8 cellular contexts compared by ENCODE assay signal in the genomic region with DNA sequence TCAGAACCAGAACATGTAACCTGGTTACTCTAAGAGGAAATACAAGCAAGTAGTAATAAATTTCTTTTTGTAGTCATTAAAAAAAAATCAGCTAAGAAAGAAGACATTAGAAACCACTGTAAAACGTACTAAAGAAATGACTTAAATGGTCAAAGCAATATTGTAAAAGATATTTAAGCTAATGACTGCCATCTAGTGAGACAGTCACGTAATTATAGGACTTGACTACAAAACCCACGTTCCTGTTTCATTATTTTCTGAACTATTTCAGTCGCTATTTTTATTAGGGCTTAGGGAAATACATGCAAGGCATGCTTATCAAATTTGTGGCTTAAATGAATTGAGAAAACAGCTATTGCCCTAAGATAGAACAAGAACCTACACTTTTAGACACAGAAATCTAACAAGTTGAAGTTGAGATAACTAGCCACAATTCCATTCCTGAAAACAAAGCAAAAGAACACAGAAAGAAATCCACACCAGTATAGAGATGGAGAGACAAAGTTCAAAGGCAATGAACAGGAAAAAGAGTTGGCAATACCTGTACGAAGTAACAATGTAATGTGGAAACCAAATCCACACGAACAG. TPM values are rescaled to one million over a fixed set of nuclear protein-coding genes. Genes with fewer than 3 reads are reported as not detected.
DNase-seq lines count a peak whose midpoint lies in the region; ATAC-seq, FAIRE-seq and TF ChIP-seq lines count a peak whose summit lies in the region.

No MANE protein-coding gene starts in this region.

- H3K36me3 Mint-ChIP-seq in CD14-positive monocyte, result peaks cover 33 to 63% of the 10 kb centered on the region in 2 donors

- no peak for DNase-seq in CD14-positive monocyte (ENCODE audit: low spot score)
- no peak for DNase-seq in GM19239 (ENCODE audit: insufficient read length, low spot score)
- peak; percentile 15 for DNase-seq in NCI-H1436 treated with DMSO at 0.1 percent for 48 hours (lab: John Stamatoyannopoulos, UW)
- DNase-seq in ascending aorta (ENCODE audit: low spot score in 2 of 2), result no peak
- DNase-seq in left lung, result no peak
- DNase-seq in HK-2 (ENCODE audit: unreplicated experiment), result no peak
- no peak for DNase-seq in activated CD4-positive, alpha-beta T cell treated with anti-CD3 and anti-CD28 coated beads, Interleukin-2, amount 50 U/mL, for 4 hours

- no peaks in the 10 kb centered on the region for H3K4me1 ChIP-seq in ascending aorta
- H3K4me1 ChIP-seq in left lung, result peaks cover 0 to 5% of the 10 kb centered on the region in 2 donors

- H3K27ac Mint-ChIP-seq in CD14-positive monocyte, result peak overlapping the region in 1 of 7 donors; percentile 37

- H3K27me3 ChIP-seq in ascending aorta (no peaks in the 10 kb centered on the region), left lung (no peaks in the 10 kb centered on the region)

- H3K4me3 ChIP-seq in ascending aorta, result no peak overlapping the region
- no peak overlapping the region for H3K4me3 ChIP-seq in left lung

- H3K27me3 Mint-ChIP-seq in CD14-positive monocyte (ENCODE audit: low read depth in 3 of 3), result peaks cover 0 to 2% (median 0%) of the 10 kb centered on the region in 3 donors

- no peaks in the 10 kb centered on the region for H3K9me3 ChIP-seq in ascending aorta
- no peaks in the 10 kb centered on the region for H3K9me3 ChIP-seq in left lung

- intact Hi-C loops in CD14-positive monocyte (cut with micrococcal nuclease), result loop anchor here in 1 of 2 donors (10.0 kb wide), 1 partner anchor 556 kb away; no protein-coding TSS in a partner anchor
- intact Hi-C loops in ascending aorta (cut with DNase I), result loop anchor here (1.0 to 5.0 kb wide), 3 partner anchors 123 to 559 kb away; no protein-coding TSS in a partner anchor
- intact Hi-C loops in left lung (cut with DNase I), result loop anchor here in 1 of 2 donors (10.0 kb wide), 1 partner anchor 126 kb away; no protein-coding TSS in a partner anchor

- H3K4me1 Mint-ChIP-seq in CD14-positive monocyte, result peaks cover 16% of the 10 kb centered on the region

- peaks cover 12 to 57% of the 10 kb centered on the region in 2 donors for H3K36me3 ChIP-seq in ascending aorta
- H3K36me3 ChIP-seq in left lung, result peaks cover 0 to 67% of the 10 kb centered on the region in 2 donors

- H3K4me3 Mint-ChIP-seq in CD14-positive monocyte, result no peak overlapping the region

- FAIRE-seq in GM19239 (lab: Jason Lieb, UNC), result peak; percentile 83

- H3K27ac ChIP-seq in ascending aorta (no peak overlapping the region), left lung (no peak overlapping the region)

- ATAC-seq in left lung (peak; percentile 61), HG02610 (IDR thresholded peaks at IDR 0.05; ENCODE audit: unreplicated experiment) (no peak)

- TF ChIP-seq CTCF in CD14-positive monocyte (IDR thresholded peaks at IDR 0.05) (peak; percentile 63), ascending aorta (IDR thresholded peaks at IDR 0.05) (peak; percentile 22 to 60 (median 49)), left lung (IDR thresholded peaks at IDR 0.05) (peak in 1 of 2 donors; percentile 28)

- H3K9me3 Mint-ChIP-seq in CD14-positive monocyte, result no peaks in the 10 kb centered on the region

RNA-seq across cellular contexts. Expression of a gene that starts 17.9 kb away (rescaled TPM):
- 10 to 100 TPM; 73.3 to 77.5 TPM for polyA plus RNA-seq in CD14-positive monocyte
- total RNA-seq in ascending aorta (26.7 TPM), left lung (10 to 100 TPM; 36.5 to 42.7 TPM)

RNA-seq across cellular contexts. Expression of a gene that starts 19.3 kb away (rescaled TPM):
- 10 to 100 TPM; 22.3 to 27.8 TPM for polyA plus RNA-seq in CD14-positive monocyte
- total RNA-seq in ascending aorta (16.8 TPM), left lung (10 to 100 TPM; 21.5 to 38.5 TPM)
